In genomic region chr13:74046461-74046860, GRCh38 we compare ENCODE assay signal across 21 cellular contexts.
DNase-seq lines count a peak whose midpoint lies in the region; ATAC-seq and TF ChIP-seq lines count a peak whose summit lies in the region.
"Had no signal": no experiment of that assay in that cellular context is flagged by ENCODE, and none has a peak within 500 bp of the region (broad histone marks: within the 10 kb centered on the region; RNA-seq: fewer than 3 reads in every experiment).

No MANE protein-coding gene starts in this region.

- TF ChIP-seq CTCF in fibroblast of lung (conservative IDR thresholded peaks at IDR 0.05 in 1 of 2, IDR thresholded peaks at IDR 0.05 in 1 of 2; ENCODE audit: low read depth in 1 of 2, low read length in 2 of 2) = no peak

- peak; percentile 52 for ATAC-seq in activated T-helper 17 cell treated with anti-CD3 and anti-CD28 coated beads, Interleukin-2, amount 50 U/mL, for 72 hours (replicated peaks)
- ATAC-seq: K562, PC-3 had no signal

- peaks cover 5% of the 10 kb centered on the region for H3K4me1 ChIP-seq in fibroblast of lung (ENCODE audit: control insufficient read depth, extremely low read depth, insufficient read depth, low read length)

- H3K4me1 Mint-ChIP-seq in activated T-helper 17 cell treated with anti-CD3 and anti-CD28 coated beads, Interleukin-2, amount 50 U/mL, for 72 hours = peaks cover 51% of the 10 kb centered on the region

- H3K4me2 ChIP-seq in fibroblast of lung (ENCODE audit: extremely low read depth, insufficient read depth, low read length) = no peak overlapping the region
- H3K4me2 ChIP-seq: BLaER1 treated with 17β-estradiol and CSF1 and Interleukin-3, amounts not matched to agents 10 nM and 100 nM had no signal

- peak; percentile 6 for DNase-seq in AG08395 (ENCODE audit: low spot score)
- peak; percentile 29 for DNase-seq in GM03348 (ENCODE audit: low spot score)
- DNase-seq in fibroblast of lung (ENCODE audit: low read depth in 2 of 2) = peak; percentile 42 to 47
- no peak for DNase-seq in NOMO-1 treated with dmso at 0.1 percent for 144 hours (lab: John Stamatoyannopoulos, UW; ENCODE audit: unreplicated experiment)
- DNase-seq in NCI-H2227 treated with DMSO at 0.1 percent for 48 hours (lab: John Stamatoyannopoulos, UW) = no peak
- DNase-seq in NCI-H2029 (lab: John Stamatoyannopoulos, UW) = no peak
- no peak for DNase-seq in effector CD8-positive, alpha-beta T cell (lab: John Stamatoyannopoulos, UW)
- DNase-seq: CD8-positive, alpha-beta memory T cell; DMS79; H9; NCI-H1694 treated with DMSO at 0.1 percent for 48 hours; NCI-H2107; NCI-H226; NCI-H524; NCI-H82; PC-3; RPMI8226; SIG-M5 had no signal

- H3K9me3 ChIP-seq in fibroblast of lung (ENCODE audit: control insufficient read depth, insufficient read depth, low read depth, low read length) = no peaks in the 10 kb centered on the region

- H4K20me1 ChIP-seq in fibroblast of lung (ENCODE audit: control insufficient read depth, extremely low read depth, insufficient read depth, low read length) = no peaks in the 10 kb centered on the region

- no peak overlapping the region for H3K4me3 ChIP-seq in fibroblast of lung (replicated peaks in 1 of 4; ENCODE audit: control extremely low read depth in 1 of 4, insufficient read depth in 1 of 4, low read depth in 3 of 4, low read length in 4 of 4)
- H3K4me3 ChIP-seq: BLaER1 treated with 17β-estradiol and CSF1 and Interleukin-3, amounts not matched to agents 10 nM and 100 nM; K562 had no signal

- no peak overlapping the region for H3K9ac ChIP-seq in fibroblast of lung (ENCODE audit: insufficient read depth, low read length)
- H3K9ac ChIP-seq: BLaER1 treated with 17β-estradiol and CSF1 and Interleukin-3, amounts not matched to agents 10 nM and 100 nM had no signal

- no peaks in the 10 kb centered on the region for H3K36me3 ChIP-seq in fibroblast of lung (ENCODE audit: control insufficient read depth, insufficient read depth, low read length)

- H3K4me3 Mint-ChIP-seq in activated T-helper 17 cell treated with anti-CD3 and anti-CD28 coated beads, Interleukin-2, amount 50 U/mL, for 72 hours = no peak overlapping the region
- H3K4me3 Mint-ChIP-seq: CD8-positive, alpha-beta memory T cell; H9 had no signal

- no peak overlapping the region for H3K27ac ChIP-seq in fibroblast of lung (ENCODE audit: insufficient read depth, low read length)
- H3K27ac ChIP-seq: BLaER1 treated with 17β-estradiol and CSF1 and Interleukin-3, amounts not matched to agents 10 nM and 100 nM had no signal

- H3K27ac Mint-ChIP-seq in activated T-helper 17 cell treated with anti-CD3 and anti-CD28 coated beads, Interleukin-2, amount 50 U/mL, for 72 hours = no peak overlapping the region
- H3K27ac Mint-ChIP-seq: H9 had no signal

- H3K9me3 Mint-ChIP-seq in activated T-helper 17 cell treated with anti-CD3 and anti-CD28 coated beads, Interleukin-2, amount 50 U/mL, for 72 hours = peaks cover 5% of the 10 kb centered on the region
- H3K9me3 Mint-ChIP-seq: CD8-positive, alpha-beta memory T cell; H9 had no signal

- H3K27me3 ChIP-seq in fibroblast of lung (ENCODE audit: control insufficient read depth, insufficient read depth, low read length) = no peaks in the 10 kb centered on the region
- H3K27me3 ChIP-seq: BLaER1 treated with 17β-estradiol and CSF1 and Interleukin-3, amounts not matched to agents 10 nM and 100 nM had no signal

- peaks cover 17% of the 10 kb centered on the region for H3K36me3 Mint-ChIP-seq in activated T-helper 17 cell treated with anti-CD3 and anti-CD28 coated beads, Interleukin-2, amount 50 U/mL, for 72 hours (ENCODE audit: low read depth)

- peaks cover 6% of the 10 kb centered on the region for H3K79me2 ChIP-seq in fibroblast of lung (ENCODE audit: control insufficient read depth, insufficient read depth, low read length)

- no peaks in the 10 kb centered on the region for H3K27me3 Mint-ChIP-seq in activated T-helper 17 cell treated with anti-CD3 and anti-CD28 coated beads, Interleukin-2, amount 50 U/mL, for 72 hours
- H3K27me3 Mint-ChIP-seq: CD8-positive, alpha-beta memory T cell had no signal

- no peak overlapping the region for H2AFZ ChIP-seq in fibroblast of lung (ENCODE audit: low read length)

Comparison
In these comparisons a context has a peak if more than half of its experiments do, and no peak if none do; other contexts are left out.
1. DNase-seq: peak in AG08395 (single experiment), GM03348 (single experiment) and fibroblast of lung (2 of 2); none in NOMO-1 treated with dmso at 0.1 percent for 144 hours (single experiment), NCI-H2227 treated with DMSO at 0.1 percent for 48 hours (single experiment), NCI-H2029 (single experiment) and effector CD8-positive, alpha-beta T cell (single experiment).